Comparison of ENCODE assay signal across 8 cellular contexts in the genomic region with DNA sequence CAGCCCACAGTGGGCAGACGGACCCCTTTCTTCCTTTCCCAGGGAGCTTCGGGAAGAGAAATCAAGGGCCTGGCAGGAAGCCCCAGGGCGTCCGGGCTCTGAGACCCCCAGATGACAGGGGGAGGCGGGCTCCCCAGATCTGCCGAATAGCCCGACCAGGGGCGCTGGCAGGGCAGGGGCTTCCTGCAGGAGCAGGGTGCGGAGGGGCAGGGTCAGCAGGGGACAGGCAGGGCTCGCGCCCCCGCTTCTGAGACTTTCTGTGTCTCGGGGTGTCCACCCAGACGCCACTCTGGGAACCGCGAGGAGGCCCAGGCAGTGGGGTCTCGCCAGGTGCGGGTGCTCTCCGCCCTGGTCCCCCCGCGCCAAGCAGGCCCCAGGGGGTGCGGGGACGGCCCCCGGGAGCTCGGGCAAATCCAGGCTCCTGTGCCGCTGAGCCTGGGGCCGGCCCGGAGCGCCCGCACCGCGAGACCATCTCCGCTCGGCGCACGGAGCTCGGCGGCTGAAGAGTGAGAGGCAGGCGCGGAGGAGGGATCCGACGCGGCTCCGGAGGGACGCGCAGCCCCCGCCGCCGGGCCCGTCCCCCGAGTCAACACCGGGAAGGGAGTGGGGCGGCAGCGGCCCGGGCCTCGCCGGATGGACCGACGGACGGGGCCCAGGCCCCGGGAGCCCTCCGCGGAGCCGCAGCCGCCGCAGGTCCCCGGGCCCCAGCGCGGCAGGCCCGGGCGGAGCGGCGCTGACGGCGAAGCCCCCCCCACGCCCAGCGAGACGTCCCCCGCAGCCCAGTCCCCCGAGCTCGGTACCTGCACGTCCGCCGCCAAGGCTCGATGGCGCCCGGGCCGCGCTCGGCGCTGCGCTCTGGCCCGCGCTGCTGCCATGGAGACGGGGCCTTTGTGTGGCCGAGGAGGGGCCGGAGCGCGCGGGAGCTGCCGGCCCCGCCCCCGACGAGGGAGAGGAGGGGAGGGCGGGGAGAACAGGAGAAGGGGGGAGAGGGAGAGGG. TPM values are rescaled to one million over a fixed set of nuclear protein-coding genes. Genes with fewer than 3 reads are reported as not detected.
DNase-seq lines count a peak whose midpoint lies in the region; ATAC-seq and TF ChIP-seq lines count a peak whose summit lies in the region.

A gene with protein sequence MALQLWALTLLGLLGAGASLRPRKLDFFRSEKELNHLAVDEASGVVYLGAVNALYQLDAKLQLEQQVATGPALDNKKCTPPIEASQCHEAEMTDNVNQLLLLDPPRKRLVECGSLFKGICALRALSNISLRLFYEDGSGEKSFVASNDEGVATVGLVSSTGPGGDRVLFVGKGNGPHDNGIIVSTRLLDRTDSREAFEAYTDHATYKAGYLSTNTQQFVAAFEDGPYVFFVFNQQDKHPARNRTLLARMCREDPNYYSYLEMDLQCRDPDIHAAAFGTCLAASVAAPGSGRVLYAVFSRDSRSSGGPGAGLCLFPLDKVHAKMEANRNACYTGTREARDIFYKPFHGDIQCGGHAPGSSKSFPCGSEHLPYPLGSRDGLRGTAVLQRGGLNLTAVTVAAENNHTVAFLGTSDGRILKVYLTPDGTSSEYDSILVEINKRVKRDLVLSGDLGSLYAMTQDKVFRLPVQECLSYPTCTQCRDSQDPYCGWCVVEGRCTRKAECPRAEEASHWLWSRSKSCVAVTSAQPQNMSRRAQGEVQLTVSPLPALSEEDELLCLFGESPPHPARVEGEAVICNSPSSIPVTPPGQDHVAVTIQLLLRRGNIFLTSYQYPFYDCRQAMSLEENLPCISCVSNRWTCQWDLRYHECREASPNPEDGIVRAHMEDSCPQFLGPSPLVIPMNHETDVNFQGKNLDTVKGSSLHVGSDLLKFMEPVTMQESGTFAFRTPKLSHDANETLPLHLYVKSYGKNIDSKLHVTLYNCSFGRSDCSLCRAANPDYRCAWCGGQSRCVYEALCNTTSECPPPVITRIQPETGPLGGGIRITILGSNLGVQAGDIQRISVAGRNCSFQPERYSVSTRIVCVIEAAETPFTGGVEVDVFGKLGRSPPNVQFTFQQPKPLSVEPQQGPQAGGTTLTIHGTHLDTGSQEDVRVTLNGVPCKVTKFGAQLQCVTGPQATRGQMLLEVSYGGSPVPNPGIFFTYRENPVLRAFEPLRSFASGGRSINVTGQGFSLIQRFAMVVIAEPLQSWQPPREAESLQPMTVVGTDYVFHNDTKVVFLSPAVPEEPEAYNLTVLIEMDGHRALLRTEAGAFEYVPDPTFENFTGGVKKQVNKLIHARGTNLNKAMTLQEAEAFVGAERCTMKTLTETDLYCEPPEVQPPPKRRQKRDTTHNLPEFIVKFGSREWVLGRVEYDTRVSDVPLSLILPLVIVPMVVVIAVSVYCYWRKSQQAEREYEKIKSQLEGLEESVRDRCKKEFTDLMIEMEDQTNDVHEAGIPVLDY (N-terminal part only) (minus strand): TSS at position 894 of the 997 bp plus-strand sequence. CDS start 17,062 bp downstream, outside the sequence.

- peaks cover 17% of the 10 kb centered on the region for H3K27me3 Mint-ChIP-seq in activated T-cell treated with anti-CD3 and anti-CD28 coated beads, Interleukin-2, amount 50 U/mL, for 4 hours (ENCODE audit: low read depth)
- H3K27me3 Mint-ChIP-seq in naive thymus-derived CD4-positive, alpha-beta T cell, result peaks cover 6 to 18% (median 13%) of the 10 kb centered on the region in 5 donors

- H3K27ac Mint-ChIP-seq in naive thymus-derived CD4-positive, alpha-beta T cell, result no peak within 1 kb of the TSS

- POLR2A ChIA-PET in naive thymus-derived CD4-positive, alpha-beta T cell (lab: Charles Lee), result no interaction called here

- H3K27ac ChIP-seq in naive thymus-derived CD4-positive, alpha-beta T cell (ENCODE audit: low read depth, low read length), result no peak within 1 kb of the TSS

- CTCF ChIA-PET in naive thymus-derived CD4-positive, alpha-beta T cell (lab: Charles Lee), result no interaction called here

- peak; percentile 43 for ATAC-seq in HG02885 (IDR thresholded peaks at IDR 0.05; ENCODE audit: poor library complexity, unreplicated experiment)
- ATAC-seq in activated T-cell treated with anti-CD3 and anti-CD28 coated beads, Interleukin-2, amount 50 U/mL, for 4 hours, result peak; percentile 61 to 62
- ATAC-seq in naive thymus-derived CD4-positive, alpha-beta T cell, result peak; percentile 22
- ATAC-seq in HG03442 (IDR thresholded peaks at IDR 0.05; ENCODE audit: unreplicated experiment), result no peak
- no peak for ATAC-seq in HG02571 (IDR thresholded peaks at IDR 0.05; ENCODE audit: unreplicated experiment)

- intact Hi-C loops in naive thymus-derived CD4-positive, alpha-beta T cell (cut with micrococcal nuclease), result loop anchor here in 1 of 2 donors (5.0 kb wide), 1 partner anchor 35 kb away; a partner anchor contains a TSS

- DNase-seq in EL (peak; percentile 80), NCI-H748 (lab: John Stamatoyannopoulos, UW; ENCODE audit: unreplicated experiment) (peak; percentile 93), foreskin fibroblast (peak; percentile 84 to 93)
- DNase-seq in activated T-cell treated with anti-CD3 and anti-CD28 coated beads, Interleukin-2, amount 50 U/mL, for 4 hours, result no peak
- DNase-seq in naive thymus-derived CD4-positive, alpha-beta T cell, result peak in 3 of 9 donors; percentile 12 to 47 (median 31)

- H3K9me3 Mint-ChIP-seq in activated T-cell treated with anti-CD3 and anti-CD28 coated beads, Interleukin-2, amount 50 U/mL, for 4 hours, result no peaks in the 10 kb centered on the region
- peaks cover 0 to 1% (median 0%) of the 10 kb centered on the region in 11 donors for H3K9me3 Mint-ChIP-seq in naive thymus-derived CD4-positive, alpha-beta T cell

- no peak for TF ChIP-seq CTCF in foreskin fibroblast (IDR thresholded peaks at IDR 0.05; ENCODE audit: low read depth, low read length)

- H3K9me3 ChIP-seq in naive thymus-derived CD4-positive, alpha-beta T cell (ENCODE audit: control insufficient read depth in 2 of 3, low read length in 3 of 3), result no peaks in the 10 kb centered on the region

- H3K4me1 ChIP-seq in naive thymus-derived CD4-positive, alpha-beta T cell (ENCODE audit: control insufficient read depth in 2 of 2, insufficient read depth in 2 of 2, low read length in 2 of 2), result peaks cover 0 to 5% of the 10 kb centered on the region in 2 donors

- H3K4me1 Mint-ChIP-seq in activated T-cell treated with anti-CD3 and anti-CD28 coated beads, Interleukin-2, amount 50 U/mL, for 4 hours (ENCODE audit: low read depth), result peaks cover 9% of the 10 kb centered on the region
- H3K4me1 Mint-ChIP-seq in naive thymus-derived CD4-positive, alpha-beta T cell, result peaks cover 0 to 17% (median 7%) of the 10 kb centered on the region in 7 donors

- peak within 1 kb of the TSS; percentile 89 to 95 for H3K4me3 ChIP-seq in foreskin fibroblast (ENCODE audit: low read depth in 1 of 2, low read length in 2 of 2)
- no peak within 1 kb of the TSS for H3K4me3 ChIP-seq in naive thymus-derived CD4-positive, alpha-beta T cell (ENCODE audit: low read length)

- peaks cover 0 to 4% of the 10 kb centered on the region in 2 donors for H3K27me3 ChIP-seq in naive thymus-derived CD4-positive, alpha-beta T cell (ENCODE audit: control insufficient read depth in 2 of 2, insufficient read depth in 2 of 2, low read length in 2 of 2)

- no peaks in the 10 kb centered on the region for H3K36me3 ChIP-seq in naive thymus-derived CD4-positive, alpha-beta T cell (ENCODE audit: control insufficient read depth in 2 of 3, insufficient read depth in 3 of 3, low read length in 3 of 3)

- no peak within 1 kb of the TSS for H3K4me3 Mint-ChIP-seq in activated T-cell treated with anti-CD3 and anti-CD28 coated beads, Interleukin-2, amount 50 U/mL, for 4 hours
- H3K4me3 Mint-ChIP-seq in naive thymus-derived CD4-positive, alpha-beta T cell, result peak within 1 kb of the TSS in 5 of 10 donors; percentile 25 to 70 (median 44)

- H3K36me3 Mint-ChIP-seq in activated T-cell treated with anti-CD3 and anti-CD28 coated beads, Interleukin-2, amount 50 U/mL, for 4 hours (ENCODE audit: insufficient read depth), result no peaks in the 10 kb centered on the region
- H3K36me3 Mint-ChIP-seq in naive thymus-derived CD4-positive, alpha-beta T cell, result no peaks in the 10 kb centered on the region

RNA-seq across cellular contexts. Expression of the gene that starts here (rescaled TPM):
- total RNA-seq in activated T-cell treated with anti-CD3 and anti-CD28 coated beads, Interleukin-2, amount 50 U/mL, for 4 hours, result 1 to 10 TPM; 4.0 to 4.8 (median 4.7) TPM
- total RNA-seq in naive thymus-derived CD4-positive, alpha-beta T cell, result 100 to 1,000 TPM in 1 of 5 experiments, 10 to 100 TPM in 2, 1 to 10 TPM in 2; 2.9 to 138 (median 12.6) TPM
- under 1 TPM; 0.05 to 0.32 TPM for polyA plus RNA-seq in naive thymus-derived CD4-positive, alpha-beta T cell

Comparison
In these comparisons a context has a peak if more than half of its experiments do, and no peak if none do; other contexts are left out.
1. ATAC-seq: peak in HG02885 (single experiment), activated T-cell treated with anti-CD3 and anti-CD28 coated beads, Interleukin-2, amount 50 U/mL, for 4 hours (2 of 2) and naive thymus-derived CD4-positive, alpha-beta T cell (single experiment); none in HG03442 (single experiment) and HG02571 (single experiment).